9 cellular contexts compared by ENCODE assay signal in the genomic region with DNA sequence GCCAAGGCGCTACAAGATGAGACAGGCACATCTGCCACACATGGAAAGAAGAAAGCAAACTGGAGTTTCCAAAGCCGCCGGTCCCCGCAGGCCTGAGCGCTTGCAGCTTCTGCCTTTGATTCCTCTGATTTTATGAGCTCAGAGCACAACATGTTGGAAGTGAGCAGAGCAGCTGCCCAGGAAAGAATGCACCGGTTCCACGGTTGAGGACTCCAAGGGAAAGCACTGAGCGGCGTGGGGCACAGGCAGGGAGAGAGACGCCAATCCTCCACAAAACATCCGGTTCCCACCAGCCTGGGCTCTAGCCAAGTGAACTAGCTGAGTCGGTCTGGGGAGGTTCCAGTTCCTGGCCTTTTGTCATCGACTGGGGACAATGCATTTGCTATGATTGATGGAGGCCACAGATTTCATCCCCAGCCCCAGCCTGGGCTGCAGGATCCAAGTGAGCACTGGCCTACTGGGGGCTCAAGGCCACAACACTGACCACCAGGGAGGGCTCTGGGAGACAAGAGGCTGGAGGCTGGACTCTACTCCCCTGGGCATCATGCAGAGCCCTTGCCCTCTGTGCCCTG.
DNase-seq lines count a peak whose midpoint lies in the region; ATAC-seq, FAIRE-seq and TF ChIP-seq lines count a peak whose summit lies in the region.
"Had no signal": no experiment of that assay in that cellular context is flagged by ENCODE, and none has a peak within 500 bp of the region (broad histone marks: within the 10 kb centered on the region; RNA-seq: fewer than 3 reads in every experiment).

No MANE protein-coding gene starts in this region.

- H3K27me3 Mint-ChIP-seq in activated T-helper 17 cell treated with anti-CD3 and anti-CD28 coated beads, Interleukin-2, amount 50 U/mL, for 72 hours: no peaks in the 10 kb centered on the region
- H3K27me3 Mint-ChIP-seq in activated T-cell treated with anti-CD3 and anti-CD28 coated beads, Interleukin-2, amount 50 U/mL, for 24 hours: no peaks in the 10 kb centered on the region

- peaks cover 18% of the 10 kb centered on the region for H3K9me1 ChIP-seq in IMR-90 (ENCODE audit: insufficient read depth, low read length)

- H2BK5ac ChIP-seq in IMR-90 (ENCODE audit: low read depth, low read length, poor library complexity, severe bottlenecking): peak overlapping the region; percentile 23

- 0 out of 2 replicates have a peak overlapping the region, but pooled peaks have one; percentile 25 for H3K56ac ChIP-seq in IMR-90 (ENCODE audit: extremely low read depth, insufficient read depth, low read length)

- in situ Hi-C loops in IMR-90 (cut with MboI; ENCODE audit: low sequenced_read_pairs): loop anchor here (25.0 kb wide), 3 partner anchors 224 to 376 kb away; a partner anchor contains a TSS
- in situ Hi-C loops in HepG2 (cut with HindIII; ENCODE audit: extremely low pct_ligation_motif_present, low pct_unique_long_range_greater_than_20kb): no loop called here

- DNase-seq in IMR-90 (peak; percentile 68), colonic mucosa (peak; percentile 79), HepG2 (ENCODE audit: low spot score) (peak; percentile 65), stromal cell of bone marrow (ENCODE audit: low read depth) (peak; percentile 23)
- DNase-seq in activated CD8-positive, alpha-beta memory T cell treated with anti-CD3 and anti-CD28 coated beads, Interleukin-2, amount 50 U/mL, for 4 hours: no peak
- DNase-seq in activated T-cell treated with anti-CD3 and anti-CD28 coated beads, Interleukin-2, amount 50 U/mL, for 24 hours: no peak

- H3K9me3 Mint-ChIP-seq in activated T-helper 17 cell treated with anti-CD3 and anti-CD28 coated beads, Interleukin-2, amount 50 U/mL, for 72 hours: peaks cover 6% of the 10 kb centered on the region
- H3K9me3 Mint-ChIP-seq in activated T-cell treated with anti-CD3 and anti-CD28 coated beads, Interleukin-2, amount 50 U/mL, for 24 hours: peaks cover 3% of the 10 kb centered on the region

- no peaks in the 10 kb centered on the region for H4K20me1 ChIP-seq in IMR-90 (ENCODE audit: insufficient read depth, low read length)
- H4K20me1 ChIP-seq in HepG2 (ENCODE audit: insufficient read depth, low read length): no peaks in the 10 kb centered on the region

- H2AFZ ChIP-seq in IMR-90 (replicated peaks; ENCODE audit: low read length, poor library complexity) (peak overlapping the region; percentile 84), HepG2 (ENCODE audit: low read length) (no peak overlapping the region)

- peak overlapping the region; percentile 62 for H4K91ac ChIP-seq in IMR-90 (ENCODE audit: insufficient read depth, low read depth, low read length)

- H3K4me1 Mint-ChIP-seq in activated T-helper 17 cell treated with anti-CD3 and anti-CD28 coated beads, Interleukin-2, amount 50 U/mL, for 72 hours: peaks cover 10% of the 10 kb centered on the region
- H3K4me1 Mint-ChIP-seq in activated T-cell treated with anti-CD3 and anti-CD28 coated beads, Interleukin-2, amount 50 U/mL, for 24 hours (ENCODE audit: low read depth): peaks cover 22% of the 10 kb centered on the region

- H3K4me2 ChIP-seq in IMR-90 (ENCODE audit: low read depth, low read length): peak overlapping the region; percentile 15
- H3K4me2 ChIP-seq in HepG2 (ENCODE audit: low read depth, low read length): peak overlapping the region; percentile 71

- intact Hi-C loops in IMR-90 (cut with micrococcal nuclease): no loop called here
- intact Hi-C loops in colonic mucosa (cut with DNase I): no loop called here
- intact Hi-C loops in HepG2 (cut with micrococcal nuclease; ENCODE audit: unreplicated experiment): no loop called here

- no peak; a peak in 1 of 4 replicates for TF ChIP-seq EP300 in HepG2 (IDR thresholded peaks at IDR 0.05; ENCODE audit: low read depth in 2 of 2, low read length in 2 of 2)
- TF ChIP-seq EP300 in HepG2 (CRISPR knock-in tag; IDR thresholded peaks at IDR 0.05; ENCODE audit: borderline replicate concordance): no peak

- peak overlapping the region; percentile 67 for H3K14ac ChIP-seq in IMR-90 (replicated peaks; ENCODE audit: low read depth, low read length)

- H3K4me1 ChIP-seq in IMR-90 (ENCODE audit: control insufficient read depth, insufficient read depth, low read length) (peaks cover 18% of the 10 kb centered on the region), colonic mucosa (peaks cover 15% of the 10 kb centered on the region), HepG2 (ENCODE audit: insufficient read depth, low read length) (peaks cover 69% of the 10 kb centered on the region)

- TF ChIP-seq POLR2A in IMR-90 (IDR thresholded peaks at IDR 0.05; ENCODE audit: low read depth, low read length) (no peak), HepG2 (IDR thresholded peaks at IDR 0.05; ENCODE audit: insufficient read depth in 1 of 2, low read depth in 2 of 2, low read length in 2 of 2) (peak in 1 of 2 experiments; percentile 37; a peak in 1 of 4 replicates)

- H3K79me2 ChIP-seq in HepG2 (ENCODE audit: insufficient read depth, low read length): no peaks in the 10 kb centered on the region

- POLR2A ChIA-PET in IMR-90 (lab: Charles Lee; ENCODE audit: unreplicated experiment): no interaction called here
- POLR2A ChIA-PET in HepG2 (lab: Yijun Ruan, JAX): interaction anchor here (0.7 to 2.8 kb wide), 24 partner anchors 10 to 318 kb away, joined by 3 to 46 read pairs (median 4); no protein-coding TSS in a partner anchor

- H2BK20ac ChIP-seq in IMR-90 (ENCODE audit: low read depth, low read length): peak overlapping the region; percentile 43

- ATAC-seq in IMR-90 (ENCODE audit: low read depth): peak; percentile 61
- ATAC-seq in HepG2: peak; percentile 86
- ATAC-seq in activated T-helper 17 cell treated with anti-CD3 and anti-CD28 coated beads, Interleukin-2, amount 50 U/mL, for 72 hours (replicated peaks): no peak
- ATAC-seq in GM21447 (IDR thresholded peaks at IDR 0.05; ENCODE audit: unreplicated experiment): no peak
- ATAC-seq: HCT116 had no signal

- peak overlapping the region; percentile 37; the same call in 1 of the 2 replicates for H2AK5ac ChIP-seq in IMR-90 (ENCODE audit: low read depth, low read length)

- H3K9ac ChIP-seq in IMR-90 (ENCODE audit: low read depth, low read length) (0 out of 2 replicates have a peak overlapping the region, but pooled peaks have one; percentile 14), colonic mucosa (ENCODE audit: low read depth in 2 of 2, low read length in 2 of 2) (peak overlapping the region in 1 of 2 donors; percentile 78), HepG2 (ENCODE audit: insufficient read depth, low read depth, low read length) (peak overlapping the region; percentile 70)

- H2AK9ac ChIP-seq in IMR-90 (replicated peaks; ENCODE audit: low read depth, low read length, poor library complexity): peak overlapping the region; percentile 62

- H3K4me3 Mint-ChIP-seq in activated T-helper 17 cell treated with anti-CD3 and anti-CD28 coated beads, Interleukin-2, amount 50 U/mL, for 72 hours: no peak overlapping the region
- no peak overlapping the region for H3K4me3 Mint-ChIP-seq in activated T-cell treated with anti-CD3 and anti-CD28 coated beads, Interleukin-2, amount 50 U/mL, for 24 hours

- H3K9me3 ChIP-seq in IMR-90 (ENCODE audit: control insufficient read depth, insufficient read depth, low read length) (peaks cover 8% of the 10 kb centered on the region), colonic mucosa (no peaks in the 10 kb centered on the region), HepG2 (ENCODE audit: low read length) (no peaks in the 10 kb centered on the region)

- H3K27me3 ChIP-seq in IMR-90 (ENCODE audit: control insufficient read depth, insufficient read depth, low read length) (no peaks in the 10 kb centered on the region), colonic mucosa (no peaks in the 10 kb centered on the region), HepG2 (ENCODE audit: control insufficient read depth in 1 of 2, insufficient read depth in 2 of 2, low read length in 2 of 2) (no peaks in the 10 kb centered on the region)

- TF ChIP-seq RAD21 in IMR-90 (IDR thresholded peaks at IDR 0.05; ENCODE audit: low read length): no peak
- no peak for TF ChIP-seq RAD21 in HepG2 (CRISPR knock-in tag; IDR thresholded peaks at IDR 0.05)

- peak overlapping the region; percentile 39; the same call in 1 of the 2 replicates for H3K23ac ChIP-seq in IMR-90 (ENCODE audit: low read depth, low read length)

- no CpG with 5 or more reads among the region's 13 CpGs for WGBS in IMR-90 (ENCODE audit: extremely low coverage in 2 of 2, insufficient read length in 1 of 2), 2 experiments
- 44% methylated on average over 11 of the region's 13 CpGs for WGBS in HepG2 (ENCODE audit: low lambda C conversion rate)

- no peak overlapping the region for H3K27ac Mint-ChIP-seq in activated T-helper 17 cell treated with anti-CD3 and anti-CD28 coated beads, Interleukin-2, amount 50 U/mL, for 72 hours
- H3K27ac Mint-ChIP-seq in activated T-cell treated with anti-CD3 and anti-CD28 coated beads, Interleukin-2, amount 50 U/mL, for 24 hours: no peak overlapping the region

- no peaks in the 10 kb centered on the region for H3K79me1 ChIP-seq in IMR-90 (ENCODE audit: low read depth in 1 of 2, low read length in 2 of 2)

- H3K4ac ChIP-seq in IMR-90 (ENCODE audit: low read depth, low read length): peak overlapping the region; percentile 44

- dilution Hi-C loops in IMR-90 (cut with HindIII; ENCODE audit: low sequenced_read_pairs, unreplicated experiment): no loop called here

- peak overlapping the region; percentile 60 for H2BK120ac ChIP-seq in IMR-90 (ENCODE audit: low read depth, low read length)

- H3K27ac ChIP-seq in IMR-90 (ENCODE audit: insufficient read depth, low read length) (peak overlapping the region; percentile 25), colonic mucosa (peak overlapping the region; percentile 69), HepG2 (ENCODE audit: extremely low read length, insufficient read depth, low read length) (peak overlapping the region; percentile 84)

- H3K36me3 Mint-ChIP-seq in activated T-helper 17 cell treated with anti-CD3 and anti-CD28 coated beads, Interleukin-2, amount 50 U/mL, for 72 hours (ENCODE audit: low read depth): no peaks in the 10 kb centered on the region
- H3K36me3 Mint-ChIP-seq in activated T-cell treated with anti-CD3 and anti-CD28 coated beads, Interleukin-2, amount 50 U/mL, for 24 hours (ENCODE audit: low read depth): no peaks in the 10 kb centered on the region

- H3K4me3 ChIP-seq in IMR-90 (ENCODE audit: insufficient read depth, low read depth, low read length): no peak overlapping the region
- H3K4me3 ChIP-seq in colonic mucosa: no peak overlapping the region
- H3K4me3 ChIP-seq in HepG2 (replicated peaks in 1 of 3; ENCODE audit: insufficient read depth in 1 of 3, low read depth in 2 of 3, low read length in 3 of 3): peak overlapping the region; percentile 6 to 47 (median 27); a peak in 4 of 6 replicates

- no peaks in the 10 kb centered on the region for H3K36me3 ChIP-seq in IMR-90 (ENCODE audit: control insufficient read depth, insufficient read depth, low read length)
- no peaks in the 10 kb centered on the region for H3K36me3 ChIP-seq in colonic mucosa
- H3K36me3 ChIP-seq in HepG2 (replicated peaks in 1 of 2; ENCODE audit: control insufficient read depth in 1 of 2, insufficient read depth in 2 of 2, low read length in 2 of 2): no peaks in the 10 kb centered on the region

- no peak for FAIRE-seq in HepG2 (lab: Jason Lieb, UNC)

- CTCF ChIA-PET in IMR-90 (lab: Yijun Ruan, JAX) (interaction anchor here (0.6 to 1.3 kb wide), 2 partner anchors 250 to 260 kb away, joined by 3 to 4 read pairs; no protein-coding TSS in a partner anchor), HepG2 (lab: Yijun Ruan, JAX; ENCODE audit: low intra/inter-chr PET ratio, low total read pairs) (no interaction called here)

- H4K5ac ChIP-seq in IMR-90 (ENCODE audit: low read depth, low read length): peak overlapping the region; percentile 16

- peak overlapping the region; percentile 45 for H3K18ac ChIP-seq in IMR-90 (ENCODE audit: low read depth, low read length)

- peak overlapping the region; percentile 61; the same call in 2 of the 3 replicates for H2BK15ac ChIP-seq in IMR-90 (ENCODE audit: low read depth, low read length)

- TF ChIP-seq CTCF in IMR-90 (conservative IDR thresholded peaks at IDR 0.05; ENCODE audit: low read depth, low read length) (no peak), colonic mucosa (IDR thresholded peaks at IDR 0.05) (no peak), HepG2 (CRISPR knock-in tag; IDR thresholded peaks at IDR 0.05) (no peak)

- peak overlapping the region; percentile 54 to 67; a peak in 2 of 4 replicates for H4K8ac ChIP-seq in IMR-90 (ENCODE audit: low read depth in 2 of 2, low read length in 2 of 2)

- no TSS peak for BruUV-seq in IMR-90 (replicated peaks; lab: Mats Ljungman, UMichigan)
- BruUV-seq in HepG2 (replicated peaks; lab: Mats Ljungman, UMichigan): TSS peak; percentile 92

Comparison
In these comparisons a context has a peak if more than half of its experiments do, and no peak if none do; other contexts are left out.
1. ATAC-seq: peak in IMR-90 (single experiment) and HepG2 (single experiment); none in activated T-helper 17 cell treated with anti-CD3 and anti-CD28 coated beads, Interleukin-2, amount 50 U/mL, for 72 hours (single experiment) and GM21447 (single experiment).
2. DNase-seq: peak in IMR-90 (single experiment), colonic mucosa (single experiment), HepG2 (single experiment) and stromal cell of bone marrow (single experiment); none in activated CD8-positive, alpha-beta memory T cell treated with anti-CD3 and anti-CD28 coated beads, Interleukin-2, amount 50 U/mL, for 4 hours (single experiment) and activated T-cell treated with anti-CD3 and anti-CD28 coated beads, Interleukin-2, amount 50 U/mL, for 24 hours (single experiment).
3. H3K27ac ChIP-seq: peak in every context shown above with its lines; median percentile 84 in HepG2; 69 in colonic mucosa; 25 in IMR-90.
4. H3K4me3 ChIP-seq: peak in HepG2 (3 of 3); none in IMR-90 (single experiment) and colonic mucosa (single experiment).